9 cellular contexts compared by ENCODE assay signal in the genomic region with DNA sequence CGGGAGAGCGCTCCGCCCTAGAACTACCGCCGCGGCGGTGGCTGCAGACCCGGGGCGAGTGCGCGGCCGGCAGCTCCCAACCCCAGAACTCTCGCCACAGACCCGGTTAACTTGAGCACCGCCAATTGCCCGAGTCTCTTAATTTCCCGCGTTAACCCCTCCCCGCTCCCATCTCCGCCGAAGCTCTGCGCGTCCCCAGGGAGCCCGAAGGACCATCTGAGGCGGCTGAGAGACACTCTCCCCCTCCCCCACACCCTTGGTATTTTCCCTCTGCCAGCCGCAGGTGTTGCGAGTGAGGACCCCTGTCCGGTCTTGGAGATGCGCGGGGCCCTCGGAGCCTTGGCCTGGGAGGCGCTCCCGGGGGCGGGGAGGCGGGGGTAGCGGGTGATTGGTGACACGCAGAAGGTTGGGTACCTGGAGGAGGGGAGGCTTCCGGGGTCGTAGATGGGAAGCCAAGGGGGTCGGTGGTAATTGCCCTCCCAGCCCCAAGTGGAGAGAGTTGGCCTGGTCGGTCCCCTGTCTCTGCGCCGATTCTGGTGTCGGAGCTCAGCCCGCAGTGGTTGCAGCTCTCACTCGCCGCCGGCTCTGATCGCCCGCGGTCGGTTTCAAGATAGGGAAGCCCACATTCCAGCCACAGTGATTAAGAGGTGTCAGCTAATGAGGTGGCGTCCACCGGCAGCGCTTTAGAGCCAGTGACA. TPM values are rescaled to one million over a fixed set of nuclear protein-coding genes. Genes with fewer than 3 reads are reported as not detected.
DNase-seq lines count a peak whose midpoint lies in the region; ATAC-seq and TF ChIP-seq lines count a peak whose summit lies in the region.
"Had no signal": no experiment of that assay in that cellular context is flagged by ENCODE, and none has a peak within 500 bp of the region (broad histone marks: within the 10 kb centered on the region; RNA-seq: fewer than 3 reads in every experiment).

No MANE protein-coding gene starts in this region.

- WGBS in aorta, 2 donors: 2% methylated on average over 43 to 55 of the region's 55 CpGs

- H3K9me3 Mint-ChIP-seq in WTC11 (no peaks in the 10 kb centered on the region), endothelial cell (ENCODE audit: unreplicated experiment) (no peaks in the 10 kb centered on the region)
- H3K9me3 Mint-ChIP-seq in naive thymus-derived CD8-positive, alpha-beta T cell: peaks cover 0 to 4% (median 0%) of the 10 kb centered on the region in 9 donors

- H3K27ac Mint-ChIP-seq in WTC11 (no peak overlapping the region), endothelial cell (ENCODE audit: unreplicated experiment) (no peak overlapping the region)
- peak overlapping the region in 5 of 10 donors; percentile 4 to 66 (median 53) for H3K27ac Mint-ChIP-seq in naive thymus-derived CD8-positive, alpha-beta T cell

- peak; percentile 40 to 56 for DNase-seq in NCI-H524 (lab: John Stamatoyannopoulos, UW)
- no peak for DNase-seq in NCI-H524 treated with DMSO at 0.1 percent for 48 hours (lab: John Stamatoyannopoulos, UW)
- DNase-seq in WTC11 (ENCODE audit: low spot score): peak; percentile 61
- DNase-seq in endothelial cell (ENCODE audit: low spot score): peak; percentile 17
- DNase-seq in naive thymus-derived CD8-positive, alpha-beta T cell: peak in 6 of 10 donors; percentile 7 to 29 (median 22)
- peak in 1 of 2 donors; percentile 79 for DNase-seq in aorta
- DNase-seq in NCI-H446 treated with DMSO at 0.1 percent for 48 hours (lab: John Stamatoyannopoulos, UW): no peak
- no peak for DNase-seq in activated effector memory CD4-positive, alpha-beta T cell treated with anti-CD3 and anti-CD28 coated beads, Interleukin-2, amount 50 U/mL, for 16 hours

- ATAC-seq in WTC11: peak; percentile 42
- ATAC-seq in naive thymus-derived CD8-positive, alpha-beta T cell: peak; percentile 1 to 5
- ATAC-seq in aorta (ENCODE audit: low FRiP score): peak; percentile 42

- H3K27me3 ChIP-seq in aorta (ENCODE audit: control insufficient read depth in 1 of 2, insufficient read depth in 2 of 2, low read length in 1 of 2): peaks cover 0 to 2% of the 10 kb centered on the region in 2 donors

- H3K4me1 Mint-ChIP-seq in WTC11 (peaks cover 17% of the 10 kb centered on the region), endothelial cell (ENCODE audit: unreplicated experiment) (peaks cover 10% of the 10 kb centered on the region)
- peaks cover 6 to 26% (median 21%) of the 10 kb centered on the region in 4 donors for H3K4me1 Mint-ChIP-seq in naive thymus-derived CD8-positive, alpha-beta T cell

- POLR2A ChIA-PET in WTC11 (lab: Charles Lee): interaction anchor here (1.3 kb wide), 2 partner anchors 116 to 222 kb away, joined by 3 to 6 read pairs; a partner anchor contains a TSS
- POLR2A ChIA-PET in naive thymus-derived CD8-positive, alpha-beta T cell (lab: Charles Lee): interaction anchor here (0.6 kb wide), 1 partner anchor 10 kb away, joined by 3 read pairs; no protein-coding TSS in a partner anchor

- H3K36me3 Mint-ChIP-seq in WTC11 (no peaks in the 10 kb centered on the region), endothelial cell (ENCODE audit: low read depth, unreplicated experiment) (no peaks in the 10 kb centered on the region)
- H3K36me3 Mint-ChIP-seq in naive thymus-derived CD8-positive, alpha-beta T cell: no peaks in the 10 kb centered on the region

- H3K27me3 Mint-ChIP-seq in WTC11 (ENCODE audit: low read depth) (peaks cover 82% of the 10 kb centered on the region), endothelial cell (ENCODE audit: unreplicated experiment) (peaks cover 4% of the 10 kb centered on the region)
- peaks cover 0 to 25% (median 0%) of the 10 kb centered on the region in 5 donors for H3K27me3 Mint-ChIP-seq in naive thymus-derived CD8-positive, alpha-beta T cell

- no peaks in the 10 kb centered on the region for H3K4me1 ChIP-seq in aorta (ENCODE audit: control insufficient read depth in 1 of 2, insufficient read depth in 2 of 2, low read length in 2 of 2)

- H3K9me3 ChIP-seq in aorta (ENCODE audit: control insufficient read depth, low read length): no peaks in the 10 kb centered on the region

- CTCF ChIA-PET in WTC11 (lab: Charles Lee): interaction anchor here (1.0 to 3.8 kb wide), 14 partner anchors 9 to 319 kb away, joined by 3 to 40 read pairs (median 6); no protein-coding TSS in a partner anchor

- no peaks in the 10 kb centered on the region for H3K36me3 ChIP-seq in aorta (ENCODE audit: control insufficient read depth in 1 of 2, insufficient read depth in 2 of 2, low read length in 1 of 2)

- H3K4me3 Mint-ChIP-seq in WTC11: peak overlapping the region; percentile 75
- peak overlapping the region; percentile 83 for H3K4me3 Mint-ChIP-seq in endothelial cell (ENCODE audit: unreplicated experiment)
- peak overlapping the region; percentile 77 to 93 (median 82) for H3K4me3 Mint-ChIP-seq in naive thymus-derived CD8-positive, alpha-beta T cell

- H3K4me3 ChIP-seq in aorta (ENCODE audit: low read length in 2 of 2): peak overlapping the region; percentile 23 to 60

- intact Hi-C loops in aorta (cut with DNase I): loop anchor here in 1 of 2 donors (10.0 kb wide), 1 partner anchor 230 kb away; no protein-coding TSS in a partner anchor

- TF ChIP-seq CTCF in WTC11 (IDR thresholded peaks at IDR 0.05): no peak
- no peak for TF ChIP-seq CTCF in endothelial cell (IDR thresholded peaks at IDR 0.05; ENCODE audit: unreplicated experiment)

- H3K27ac ChIP-seq in aorta (ENCODE audit: low read depth in 1 of 2, low read length in 2 of 2): no peak overlapping the region

TF ChIP-seq in WTC11, 78 proteins besides CTCF, POLR2A, EP300 and RAD21:
- TF ChIP-seq, protein P1, sequence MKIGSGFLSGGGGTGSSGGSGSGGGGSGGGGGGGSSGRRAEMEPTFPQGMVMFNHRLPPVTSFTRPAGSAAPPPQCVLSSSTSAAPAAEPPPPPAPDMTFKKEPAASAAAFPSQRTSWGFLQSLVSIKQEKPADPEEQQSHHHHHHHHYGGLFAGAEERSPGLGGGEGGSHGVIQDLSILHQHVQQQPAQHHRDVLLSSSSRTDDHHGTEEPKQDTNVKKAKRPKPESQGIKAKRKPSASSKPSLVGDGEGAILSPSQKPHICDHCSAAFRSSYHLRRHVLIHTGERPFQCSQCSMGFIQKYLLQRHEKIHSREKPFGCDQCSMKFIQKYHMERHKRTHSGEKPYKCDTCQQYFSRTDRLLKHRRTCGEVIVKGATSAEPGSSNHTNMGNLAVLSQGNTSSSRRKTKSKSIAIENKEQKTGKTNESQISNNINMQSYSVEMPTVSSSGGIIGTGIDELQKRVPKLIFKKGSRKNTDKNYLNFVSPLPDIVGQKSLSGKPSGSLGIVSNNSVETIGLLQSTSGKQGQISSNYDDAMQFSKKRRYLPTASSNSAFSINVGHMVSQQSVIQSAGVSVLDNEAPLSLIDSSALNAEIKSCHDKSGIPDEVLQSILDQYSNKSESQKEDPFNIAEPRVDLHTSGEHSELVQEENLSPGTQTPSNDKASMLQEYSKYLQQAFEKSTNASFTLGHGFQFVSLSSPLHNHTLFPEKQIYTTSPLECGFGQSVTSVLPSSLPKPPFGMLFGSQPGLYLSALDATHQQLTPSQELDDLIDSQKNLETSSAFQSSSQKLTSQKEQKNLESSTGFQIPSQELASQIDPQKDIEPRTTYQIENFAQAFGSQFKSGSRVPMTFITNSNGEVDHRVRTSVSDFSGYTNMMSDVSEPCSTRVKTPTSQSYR (CRISPR knock-in tag; IDR thresholded peaks at IDR 0.05): 0 out of 2 replicates have a peak, but pooled peaks have one; percentile 39
- no peak for TF ChIP-seq SMAD4 (CRISPR knock-in tag; IDR thresholded peaks at IDR 0.05)
- TF ChIP-seq TEAD4 (CRISPR knock-in tag; IDR thresholded peaks at IDR 0.05): no peak
- peak; percentile 23; the same call in 1 of the 2 replicates for TF ChIP-seq SP1 (CRISPR knock-in tag; conservative IDR thresholded peaks at IDR 0.05)
- peak; percentile 43; the same call in 1 of the 2 replicates for TF ChIP-seq FOXP1 (CRISPR knock-in tag; IDR thresholded peaks at IDR 0.05; ENCODE audit: borderline replicate concordance)

RNA-seq across cellular contexts. Expression of a gene that starts 0.9 kb away (rescaled TPM):
- total RNA-seq in WTC11 (2021) (1.8 to 2.6 TPM (median 2.6 TPM) in 3 replicates), endothelial cell (ENCODE audit: unreplicated experiment) (18.5 TPM), aorta (under 1 TPM; 0.52 to 0.81 TPM)
- total RNA-seq in naive thymus-derived CD8-positive, alpha-beta T cell: under 1 TPM; 0.52 to 0.66 TPM
- 1 to 10 TPM; 2.6 to 7.8 (median 3.1) TPM for polyA plus RNA-seq in naive thymus-derived CD8-positive, alpha-beta T cell
- under 1 TPM; 0.46 to 0.63 TPM for polyA plus RNA-seq in aorta

RNA-seq across cellular contexts. Expression of a gene that starts 28.4 kb away (rescaled TPM):
- total RNA-seq in WTC11 (2021) (not detected in 3 replicates), endothelial cell (ENCODE audit: unreplicated experiment) (not detected), aorta (not detected)
- total RNA-seq in naive thymus-derived CD8-positive, alpha-beta T cell: not detected
- not detected for polyA plus RNA-seq in naive thymus-derived CD8-positive, alpha-beta T cell
- not detected for polyA plus RNA-seq in aorta
- total RNA-seq: lung microvascular endothelial cell had no signal

Comparison
In these comparisons a context has a peak if more than half of its experiments do, and no peak if none do; other contexts are left out.
1. DNase-seq: peak in NCI-H524 (2 of 2), WTC11 (single experiment), endothelial cell (single experiment) and naive thymus-derived CD8-positive, alpha-beta T cell (6 of 10); none in NCI-H524 treated with DMSO at 0.1 percent for 48 hours (single experiment), NCI-H446 treated with DMSO at 0.1 percent for 48 hours (single experiment) and activated effector memory CD4-positive, alpha-beta T cell treated with anti-CD3 and anti-CD28 coated beads, Interleukin-2, amount 50 U/mL, for 16 hours (single experiment).
2. Peak in every context shown above with its lines, with median percentiles within 50 percentile points of each other: ATAC-seq and H3K4me3 Mint-ChIP-seq.